1 cellular context compared by ENCODE assay signal in the genomic region with DNA sequence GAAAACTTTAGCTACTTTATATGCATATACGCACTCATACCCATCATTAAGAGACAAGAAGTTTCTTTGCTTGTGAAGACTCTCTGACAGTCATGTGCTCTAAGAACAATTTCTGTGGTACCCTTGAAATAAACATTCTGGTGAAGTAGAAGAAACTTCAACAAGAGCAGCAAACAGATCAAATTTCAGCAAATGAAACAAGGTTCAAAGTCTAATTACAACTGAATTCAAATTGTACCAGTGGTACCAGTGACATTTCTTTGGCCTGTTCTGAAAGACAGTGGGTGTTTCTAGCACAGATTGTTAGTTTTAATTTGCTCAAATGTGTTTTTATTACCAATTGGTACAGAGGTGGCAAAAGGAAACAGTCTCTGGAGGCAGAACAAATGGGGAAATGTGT.
TF ChIP-seq lines count a peak whose summit lies in the region.

No MANE protein-coding gene starts in this region.

TF ChIP-seq in HCT116, 20 proteins besides CTCF, POLR2A, EP300 and RAD21 (continued from another document):
- TF ChIP-seq, protein P1, sequence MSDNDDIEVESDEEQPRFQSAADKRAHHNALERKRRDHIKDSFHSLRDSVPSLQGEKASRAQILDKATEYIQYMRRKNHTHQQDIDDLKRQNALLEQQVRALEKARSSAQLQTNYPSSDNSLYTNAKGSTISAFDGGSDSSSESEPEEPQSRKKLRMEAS (IDR thresholded peaks at IDR 0.05) = no peak
- no peak for TF ChIP-seq REST (IDR thresholded peaks at IDR 0.05; ENCODE audit: low read depth)
